ENCODE assay signal across 26 cellular contexts in the genomic region with DNA sequence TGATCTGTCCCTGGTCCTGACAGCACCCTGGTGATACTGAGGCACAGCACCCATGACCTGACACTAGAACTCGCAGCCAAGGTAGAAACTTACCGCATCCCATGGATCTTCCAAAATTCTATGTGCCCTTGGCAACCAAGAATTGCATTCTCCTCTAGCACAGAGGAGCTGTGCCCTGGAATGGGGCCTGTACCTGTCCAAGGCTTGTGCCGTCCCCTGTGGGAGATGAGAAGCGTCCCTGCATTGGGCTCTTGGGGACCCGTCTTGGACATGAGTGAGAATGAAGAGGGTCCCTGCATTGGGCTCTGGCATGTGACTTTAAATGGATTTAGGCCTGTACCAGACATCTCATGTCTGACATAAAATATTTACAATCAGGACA.
A peak's percentile ranks its signal among the peaks of the same experiment; 100 is the strongest.
DNase-seq lines count a peak whose midpoint lies in the region; ATAC-seq and TF ChIP-seq lines count a peak whose summit lies in the region.
"Had no signal": no experiment of that assay in that cellular context is flagged by ENCODE, and none has a peak within 500 bp of the region (broad histone marks: within the 10 kb centered on the region; RNA-seq: fewer than 3 reads in every experiment).

No MANE protein-coding gene starts in this region.

- no peaks in the 10 kb centered on the region for H3K9me3 Mint-ChIP-seq in dendritic cell treated with granulocyte-macrophage colony-stimulating factor and Interleukin-4, amounts not matched to agents 40 ng/mL and 50 ng/mL, for 4 days
- no peaks in the 10 kb centered on the region for H3K9me3 Mint-ChIP-seq in stimulated activated effector memory CD8-positive, alpha-beta T cell treated with anti-CD3 and anti-CD28 coated beads, Interleukin-12 subunit alpha, Interleukin-12 subunit beta, amount 100 ng/mL, for 72 hours
- H3K9me3 Mint-ChIP-seq: CD4-positive, CD25-positive, alpha-beta regulatory T cell; WTC11 had no signal

- H3F3A ChIP-seq in OCI-LY1 (ENCODE audit: insufficient read depth, low read length): no peaks in the 10 kb centered on the region

- intact Hi-C loops in dendritic cell treated with granulocyte-macrophage colony-stimulating factor and Interleukin-4, amounts not matched to agents 40 ng/mL and 50 ng/mL, for 4 days (cut with micrococcal nuclease): loop anchor here (5.0 kb wide), 1 partner anchor 36 kb away; no protein-coding TSS in a partner anchor

- H3K9me3 ChIP-seq in OCI-LY1 (ENCODE audit: low read length): no peaks in the 10 kb centered on the region
- no peaks in the 10 kb centered on the region for H3K9me3 ChIP-seq in BE2C
- H3K9me3 ChIP-seq: adrenal gland, HAP-1, SJCRH30, spleen had no signal

- H3K27ac ChIP-seq in C4-2B (peak overlapping the region; percentile 70), OCI-LY1 (ENCODE audit: low read depth, low read length, poor library complexity, severe bottlenecking) (peak overlapping the region; percentile 83)
- H3K27ac ChIP-seq: adrenal gland, KMS-11, parathyroid adenoma, SJCRH30 had no signal

- no peak for ATAC-seq in stimulated activated effector memory CD8-positive, alpha-beta T cell treated with anti-CD3 and anti-CD28 coated beads, Interleukin-12 subunit alpha, Interleukin-12 subunit beta, amount 100 ng/mL, for 72 hours
- ATAC-seq: right cardiac atrium had no signal

- H3K27me3 ChIP-seq in OCI-LY1 (ENCODE audit: insufficient read depth, low read length) (no peaks in the 10 kb centered on the region), BE2C (peaks cover 5% of the 10 kb centered on the region)
- H3K27me3 ChIP-seq: adrenal gland, spleen had no signal

- H3K4me3 ChIP-seq in OCI-LY1 (ENCODE audit: low read depth, low read length, poor library complexity, severe bottlenecking): no peak overlapping the region
- H3K4me3 ChIP-seq in BE2C (ENCODE audit: low read depth, low read length): no peak overlapping the region
- H3K4me3 ChIP-seq: adrenal gland, HAP-1, SJCRH30, spleen had no signal

- no peak for DNase-seq in stimulated activated effector memory CD8-positive, alpha-beta T cell treated with anti-CD3 and anti-CD28 coated beads, Interleukin-12 subunit alpha, Interleukin-12 subunit beta, amount 100 ng/mL, for 72 hours (ENCODE audit: low spot score in 2 of 2)
- no peak for DNase-seq in activated CD4-positive, alpha-beta T cell treated with anti-CD3 and anti-CD28 coated beads, Interleukin-2, amount 50 U/mL, for 48 hours
- DNase-seq in SHP77 (lab: John Stamatoyannopoulos, UW): no peak
- DNase-seq in BE2C: no peak
- DNase-seq: activated CD4-positive, alpha-beta T cell treated with anti-CD3 and anti-CD28 coated beads, Interleukin-2, amount 50 U/mL, for 1 hour; activated naive CD4-positive, alpha-beta T cell; adrenal gland; CD4-positive, CD25-positive, alpha-beta regulatory T cell; cerebellar nuclear complex; left colon; mammary epithelial cell; NCI-H2029 treated with DMSO at 0.1 percent for 48 hours; NCI-H69; SJCRH30; spleen; stimulated activated CD8-positive, alpha-beta memory T cell treated with anti-CD3 and anti-CD28 coated beads, Interleukin-4, amount 100 ng/mL, for 48 hours; T1000; trophoblast cell had no signal

- no peaks in the 10 kb centered on the region for H3K36me3 ChIP-seq in OCI-LY1 (ENCODE audit: insufficient read depth, low read length)
- no peaks in the 10 kb centered on the region for H3K36me3 ChIP-seq in BE2C
- H3K36me3 ChIP-seq: adrenal gland, HAP-1, SJCRH30, spleen had no signal

- H3K4me1 ChIP-seq in OCI-LY1 (ENCODE audit: insufficient read depth, low read length, severe bottlenecking) (peaks cover 39% of the 10 kb centered on the region), BE2C (no peaks in the 10 kb centered on the region)
- H3K4me1 ChIP-seq: adrenal gland, HAP-1, parathyroid adenoma, SJCRH30 had no signal

- TF ChIP-seq CTCF in C4-2B (conservative IDR thresholded peaks at IDR 0.05) (no peak), OCI-LY1 (IDR thresholded peaks at IDR 0.05; ENCODE audit: low read length) (no peak), BE2C (IDR thresholded peaks at IDR 0.05; ENCODE audit: low read depth, low read length) (no peak)

- no peak overlapping the region for H3K4me2 ChIP-seq in OCI-LY1 (ENCODE audit: low read length)
- H3K4me2 ChIP-seq: KMS-11 had no signal

- H3K79me2 ChIP-seq in OCI-LY1 (ENCODE audit: insufficient read depth, low read length): no peaks in the 10 kb centered on the region
- H3K79me2 ChIP-seq: parathyroid adenoma had no signal

- no peak overlapping the region for H2AFZ ChIP-seq in OCI-LY1 (ENCODE audit: low read length)
- H2AFZ ChIP-seq: parathyroid adenoma had no signal

- peak overlapping the region; percentile 6 for H3K27ac Mint-ChIP-seq in dendritic cell treated with granulocyte-macrophage colony-stimulating factor and Interleukin-4, amounts not matched to agents 40 ng/mL and 50 ng/mL, for 4 days
- H3K27ac Mint-ChIP-seq in stimulated activated effector memory CD8-positive, alpha-beta T cell treated with anti-CD3 and anti-CD28 coated beads, Interleukin-12 subunit alpha, Interleukin-12 subunit beta, amount 100 ng/mL, for 72 hours: peak overlapping the region; percentile 52
- H3K27ac Mint-ChIP-seq: WTC11 had no signal

- H3K4me3 Mint-ChIP-seq in dendritic cell treated with granulocyte-macrophage colony-stimulating factor and Interleukin-4, amounts not matched to agents 40 ng/mL and 50 ng/mL, for 4 days: no peak overlapping the region
- H3K4me3 Mint-ChIP-seq in stimulated activated effector memory CD8-positive, alpha-beta T cell treated with anti-CD3 and anti-CD28 coated beads, Interleukin-12 subunit alpha, Interleukin-12 subunit beta, amount 100 ng/mL, for 72 hours: no peak overlapping the region
- H3K4me3 Mint-ChIP-seq: CD4-positive, CD25-positive, alpha-beta regulatory T cell; WTC11 had no signal

- no peaks in the 10 kb centered on the region for H3K36me3 Mint-ChIP-seq in dendritic cell treated with granulocyte-macrophage colony-stimulating factor and Interleukin-4, amounts not matched to agents 40 ng/mL and 50 ng/mL, for 4 days (ENCODE audit: low read depth)
- no peaks in the 10 kb centered on the region for H3K36me3 Mint-ChIP-seq in stimulated activated effector memory CD8-positive, alpha-beta T cell treated with anti-CD3 and anti-CD28 coated beads, Interleukin-12 subunit alpha, Interleukin-12 subunit beta, amount 100 ng/mL, for 72 hours
- H3K36me3 Mint-ChIP-seq: CD4-positive, CD25-positive, alpha-beta regulatory T cell; WTC11 had no signal

- no peak overlapping the region for H3K9ac ChIP-seq in OCI-LY1 (ENCODE audit: low read length)
- H3K9ac ChIP-seq: KMS-11, parathyroid adenoma had no signal

- no peaks in the 10 kb centered on the region for H4K20me1 ChIP-seq in OCI-LY1 (ENCODE audit: insufficient read depth, low read length)

- H3K9me2 ChIP-seq in OCI-LY1 (ENCODE audit: low read depth, low read length): no peaks in the 10 kb centered on the region

- peaks cover 67% of the 10 kb centered on the region for H3K4me1 Mint-ChIP-seq in dendritic cell treated with granulocyte-macrophage colony-stimulating factor and Interleukin-4, amounts not matched to agents 40 ng/mL and 50 ng/mL, for 4 days (ENCODE audit: low read depth)
- peaks cover 13% of the 10 kb centered on the region for H3K4me1 Mint-ChIP-seq in stimulated activated effector memory CD8-positive, alpha-beta T cell treated with anti-CD3 and anti-CD28 coated beads, Interleukin-12 subunit alpha, Interleukin-12 subunit beta, amount 100 ng/mL, for 72 hours
- H3K4me1 Mint-ChIP-seq: CD4-positive, CD25-positive, alpha-beta regulatory T cell; WTC11 had no signal

- H3K27me3 Mint-ChIP-seq in dendritic cell treated with granulocyte-macrophage colony-stimulating factor and Interleukin-4, amounts not matched to agents 40 ng/mL and 50 ng/mL, for 4 days: peaks cover 13% of the 10 kb centered on the region
